Comparison of ENCODE assay signal across 19 cellular contexts in genomic region chr9:14014744-14015143, GRCh38.
"Had no signal": no experiment of that assay in that cellular context is flagged by ENCODE, and none has a peak within 500 bp of the region (broad histone marks: within the 10 kb centered on the region; RNA-seq: fewer than 3 reads in every experiment).

No MANE protein-coding gene starts in this region.

- ATAC-seq: esophagus mucosa; gastroesophageal sphincter; left colon; natural killer cell treated with Interleukin-12 subunit alpha and Interleukin-12 subunit beta and Interleukin-15 and Interleukin-18, amount 100 ng/mL, for 72 hours; right lobe of liver; stimulated activated naive B cell treated with anti-CD40 and anti-IgM and Interleukin-4, amounts not matched to agents 10 μg/mL and 1 μg/mL and 100 μg/mL, for 72 hours; stimulated activated naive CD8-positive, alpha-beta T cell treated with anti-CD3 and anti-CD28 coated beads, Interleukin-15, amount 100 ng/mL, for 72 hours; upper lobe of right lung had no signal

- H3K4me3 ChIP-seq: gastroesophageal sphincter, hepatocyte, neural progenitor cell, ovary, right lobe of liver, testis, tibial nerve, upper lobe of right lung had no signal

- DNase-seq: central memory CD4-positive, alpha-beta T cell; effector memory CD4-positive, alpha-beta T cell; glutamatergic neuron; left colon; ovary; right lobe of liver; stimulated activated CD4-positive, alpha-beta T cell treated with anti-CD3 and anti-CD28 coated beads, Interleukin-2, amount 100 ng/mL, for 24 hours; stimulated activated CD4-positive, alpha-beta T cell treated with anti-CD3 and anti-CD28 coated beads, Interleukin-4, amount 100 ng/mL, for 4 hours; stimulated activated naive B cell treated with anti-CD40 and anti-IgM and Interleukin-4, amounts not matched to agents 10 μg/mL and 1 μg/mL and 100 μg/mL, for 72 hours; stimulated activated naive CD8-positive, alpha-beta T cell treated with anti-CD3 and anti-CD28 coated beads, Interleukin-15, amount 100 ng/mL, for 72 hours; testis; upper lobe of right lung had no signal

- H3K27ac ChIP-seq: gastroesophageal sphincter, hepatocyte, neural progenitor cell, ovary, right lobe of liver, testis, tibial nerve, upper lobe of right lung had no signal

- H3K4me1 ChIP-seq: gastroesophageal sphincter, neural progenitor cell, right lobe of liver, testis, tibial nerve, upper lobe of right lung had no signal

- H3K9me3 ChIP-seq: gastroesophageal sphincter, ovary, right lobe of liver, testis, tibial nerve, upper lobe of right lung had no signal

- H3K27me3 ChIP-seq: gastroesophageal sphincter, hepatocyte, neural progenitor cell, ovary, right lobe of liver, testis, tibial nerve, upper lobe of right lung had no signal

- H3K36me3 ChIP-seq: gastroesophageal sphincter, neural progenitor cell, ovary, right lobe of liver, tibial nerve, upper lobe of right lung had no signal

- FAIRE-seq: endometrium had no signal
